ENCODE assay signal across 8 cellular contexts in genomic region chr5:169702726-169703481, GRCh38.
A peak's percentile ranks its signal among the peaks of the same experiment; 100 is the strongest.
DNase-seq lines count a peak whose midpoint lies in the region; ATAC-seq and TF ChIP-seq lines count a peak whose summit lies in the region.

No MANE protein-coding gene starts in this region.

- TF ChIP-seq POLR2A in suprapubic skin (IDR thresholded peaks at IDR 0.05), result no peak

- H3K4me1 Mint-ChIP-seq in activated naive CD8-positive, alpha-beta T cell treated with anti-CD3 and anti-CD28 coated beads, Interleukin-2, amount 50 U/mL, for 24 hours, result peaks cover 33% of the 10 kb centered on the region

- no peak overlapping the region for H3K4me3 ChIP-seq in suprapubic skin

- H3K36me3 Mint-ChIP-seq in activated naive CD8-positive, alpha-beta T cell treated with anti-CD3 and anti-CD28 coated beads, Interleukin-2, amount 50 U/mL, for 24 hours (ENCODE audit: low read depth), result peaks cover 71% of the 10 kb centered on the region

- no peak overlapping the region for H3K27ac ChIP-seq in suprapubic skin

- H3K4me3 Mint-ChIP-seq in activated naive CD8-positive, alpha-beta T cell treated with anti-CD3 and anti-CD28 coated beads, Interleukin-2, amount 50 U/mL, for 24 hours, result no peak overlapping the region

- H3K27ac Mint-ChIP-seq in activated naive CD8-positive, alpha-beta T cell treated with anti-CD3 and anti-CD28 coated beads, Interleukin-2, amount 50 U/mL, for 24 hours, result peak overlapping the region; percentile 71

- no peaks in the 10 kb centered on the region for H3K9me3 ChIP-seq in suprapubic skin

- no peaks in the 10 kb centered on the region for H3K4me1 ChIP-seq in suprapubic skin

- peak; percentile 32 for DNase-seq in ELR (ENCODE audit: low read depth)
- DNase-seq in activated naive CD8-positive, alpha-beta T cell treated with anti-CD3 and anti-CD28 coated beads, Interleukin-2, amount 50 U/mL, for 24 hours, result no peak
- DNase-seq in NCI-H526 treated with DMSO at 0.1 percent for 48 hours (lab: John Stamatoyannopoulos, UW), result no peak
- DNase-seq in hippocampal formation (lab: John Stamatoyannopoulos, UW), result no peak
- no peak for DNase-seq in suprapubic skin (ENCODE audit: low spot score in 2 of 2)
- no peak for DNase-seq in NCI-H2227 treated with DMSO at 0.1 percent for 48 hours (lab: John Stamatoyannopoulos, UW)

- ATAC-seq in GM19324 (IDR thresholded peaks at IDR 0.05; ENCODE audit: low FRiP score, unreplicated experiment) (peak; percentile 75), HG03025 (IDR thresholded peaks at IDR 0.05; ENCODE audit: low FRiP score, unreplicated experiment) (peak; percentile 85)
- ATAC-seq in activated naive CD8-positive, alpha-beta T cell treated with anti-CD3 and anti-CD28 coated beads, Interleukin-2, amount 50 U/mL, for 24 hours, result peak; percentile 81

- TF ChIP-seq EP300 in suprapubic skin (IDR thresholded peaks at IDR 0.05), result no peak

- WGBS in suprapubic skin, result 75% methylated on average over 7 of the region's 7 CpGs

- TF ChIP-seq CTCF in suprapubic skin (IDR thresholded peaks at IDR 0.05), result no peak

- peaks cover 3% of the 10 kb centered on the region for H3K36me3 ChIP-seq in suprapubic skin

- no peaks in the 10 kb centered on the region for H3K27me3 Mint-ChIP-seq in activated naive CD8-positive, alpha-beta T cell treated with anti-CD3 and anti-CD28 coated beads, Interleukin-2, amount 50 U/mL, for 24 hours

- no peaks in the 10 kb centered on the region for H3K9me3 Mint-ChIP-seq in activated naive CD8-positive, alpha-beta T cell treated with anti-CD3 and anti-CD28 coated beads, Interleukin-2, amount 50 U/mL, for 24 hours

- H3K27me3 ChIP-seq in suprapubic skin, result no peaks in the 10 kb centered on the region
